20 cellular contexts compared by ENCODE assay signal in genomic region chr10:113049881-113050280, GRCh38.
DNase-seq lines count a peak whose midpoint lies in the region; ATAC-seq and TF ChIP-seq lines count a peak whose summit lies in the region.
"Had no signal": no experiment of that assay in that cellular context is flagged by ENCODE, and none has a peak within 500 bp of the region (broad histone marks: within the 10 kb centered on the region; RNA-seq: fewer than 3 reads in every experiment).

No MANE protein-coding gene starts in this region.

- no peaks in the 10 kb centered on the region for H3K27me3 Mint-ChIP-seq in WTC11 (ENCODE audit: low read depth)
- H3K27me3 Mint-ChIP-seq in stimulated activated naive CD8-positive, alpha-beta T cell treated with anti-CD3 and anti-CD28 coated beads, Interleukin-15, amount 100 ng/mL, for 72 hours: peaks cover 32% of the 10 kb centered on the region

- peaks cover 2% of the 10 kb centered on the region; the same call in 1 of the 2 replicates for H3K36me3 Mint-ChIP-seq in WTC11
- H3K36me3 Mint-ChIP-seq: natural killer cell had no signal

- H3K27ac Mint-ChIP-seq in WTC11: peak overlapping the region; percentile 89
- H3K27ac Mint-ChIP-seq in stimulated activated naive CD8-positive, alpha-beta T cell treated with anti-CD3 and anti-CD28 coated beads, Interleukin-15, amount 100 ng/mL, for 72 hours: no peak overlapping the region
- H3K27ac Mint-ChIP-seq: activated CD8-positive, alpha-beta T cell treated with anti-CD3 and anti-CD28 coated beads for 36 hours; activated naive CD8-positive, alpha-beta T cell treated with anti-CD3 and anti-CD28 coated beads, Interleukin-2, amount 50 U/mL, for 24 hours; natural killer cell had no signal

- no peak overlapping the region for H2BK120ac ChIP-seq in mesendoderm (ENCODE audit: low read depth, low read length)

- H4K5ac ChIP-seq in mesendoderm (ENCODE audit: low read length): no peak overlapping the region

- no peaks in the 10 kb centered on the region for H3K27me3 ChIP-seq in Loucy (ENCODE audit: insufficient read depth, low read length, poor library complexity, severe bottlenecking)
- H3K27me3 ChIP-seq in mesendoderm (ENCODE audit: insufficient read depth, low read length, poor library complexity): no peaks in the 10 kb centered on the region
- no peaks in the 10 kb centered on the region for H3K27me3 ChIP-seq in Karpas-422 (ENCODE audit: low read length)
- H3K27me3 ChIP-seq: colonic mucosa had no signal

- H3K27ac ChIP-seq in mesendoderm (ENCODE audit: low read depth, low read length) (no peak overlapping the region), Karpas-422 (ENCODE audit: low read length) (no peak overlapping the region)
- H3K27ac ChIP-seq: colonic mucosa had no signal

- H3K36me3 ChIP-seq in Loucy (ENCODE audit: insufficient read depth, low read length) (no peaks in the 10 kb centered on the region), mesendoderm (ENCODE audit: control insufficient read depth, insufficient read depth, low read length) (no peaks in the 10 kb centered on the region), Karpas-422 (ENCODE audit: insufficient read depth, low read length) (no peaks in the 10 kb centered on the region)
- H3K36me3 ChIP-seq: colonic mucosa had no signal

- H3K4me1 ChIP-seq in Loucy (ENCODE audit: insufficient read depth, low read length, poor library complexity, severe bottlenecking): peaks cover 26% of the 10 kb centered on the region
- H3K4me1 ChIP-seq in mesendoderm (ENCODE audit: control insufficient read depth, low read depth, low read length): peaks cover 21% of the 10 kb centered on the region
- no peaks in the 10 kb centered on the region for H3K4me1 ChIP-seq in Karpas-422 (ENCODE audit: low read length)
- H3K4me1 ChIP-seq: colonic mucosa had no signal

- no peak overlapping the region for H2AFZ ChIP-seq in Loucy (ENCODE audit: low read length)
- no peak overlapping the region for H2AFZ ChIP-seq in Karpas-422 (ENCODE audit: low read length)

- H3K79me2 ChIP-seq in Loucy (ENCODE audit: insufficient read depth, low read length) (no peaks in the 10 kb centered on the region), mesendoderm (ENCODE audit: control insufficient read depth, insufficient read depth, low read length) (peaks cover 16% of the 10 kb centered on the region), Karpas-422 (ENCODE audit: low read length) (no peaks in the 10 kb centered on the region)

- peaks cover 93% of the 10 kb centered on the region for H3K4me1 Mint-ChIP-seq in WTC11
- H3K4me1 Mint-ChIP-seq in stimulated activated naive CD8-positive, alpha-beta T cell treated with anti-CD3 and anti-CD28 coated beads, Interleukin-15, amount 100 ng/mL, for 72 hours: peaks cover 25% of the 10 kb centered on the region

- no peak overlapping the region for H3K9ac ChIP-seq in Loucy (ENCODE audit: low read depth, low read length, poor library complexity, severe bottlenecking)
- H3K9ac ChIP-seq in mesendoderm (ENCODE audit: low read length): no peak overlapping the region
- no peak overlapping the region for H3K9ac ChIP-seq in Karpas-422 (ENCODE audit: low read length)

- H4K20me1 ChIP-seq in Loucy (ENCODE audit: insufficient read depth, low read length, poor library complexity, severe bottlenecking): no peaks in the 10 kb centered on the region
- no peaks in the 10 kb centered on the region for H4K20me1 ChIP-seq in Karpas-422 (ENCODE audit: insufficient read depth, low read depth, low read length)

- ATAC-seq in WTC11: no peak
- ATAC-seq in GM19452 (IDR thresholded peaks at IDR 0.05; ENCODE audit: unreplicated experiment): no peak
- no peak for ATAC-seq in stimulated activated naive CD8-positive, alpha-beta T cell treated with anti-CD3 and anti-CD28 coated beads, Interleukin-15, amount 100 ng/mL, for 72 hours
- ATAC-seq: activated CD8-positive, alpha-beta T cell treated with anti-CD3 and anti-CD28 coated beads for 36 hours; activated naive CD8-positive, alpha-beta T cell treated with anti-CD3 and anti-CD28 coated beads, Interleukin-2, amount 50 U/mL, for 24 hours; natural killer cell had no signal

- DNase-seq in WTC11 (ENCODE audit: low spot score) (no peak), mesendoderm (no peak), Karpas-422 (no peak)
- DNase-seq in activated CD4-positive, CD25-positive, alpha-beta regulatory T cell (lab: John Stamatoyannopoulos, UW): no peak
- no peak for DNase-seq in stimulated activated naive CD8-positive, alpha-beta T cell treated with anti-CD3 and anti-CD28 coated beads, Interleukin-15, amount 100 ng/mL, for 72 hours
- DNase-seq: activated CD8-positive, alpha-beta T cell treated with anti-CD3 and anti-CD28 coated beads for 36 hours; activated effector memory CD4-positive, alpha-beta T cell treated with anti-CD3 and anti-CD28 coated beads, Interleukin-2, amount 50 U/mL, for 16 hours; activated naive CD8-positive, alpha-beta T cell treated with anti-CD3 and anti-CD28 coated beads, Interleukin-2, amount 50 U/mL, for 24 hours; activated T-cell treated with anti-CD3 and anti-CD28 coated beads for 4 hours; AML-193; colonic mucosa; natural killer cell; NCI-H1417; NCI-H526 treated with DMSO at 0.1 percent for 48 hours; OCI-M1; posterior cingulate gyrus; Right ventricle myocardium superior; SW 1271 had no signal

- H2BK5ac ChIP-seq in mesendoderm (ENCODE audit: low read length): no peak overlapping the region

- peak overlapping the region; percentile 77 for H2AK5ac ChIP-seq in mesendoderm (ENCODE audit: low read length)

- WGBS in mesendoderm (ENCODE audit: extremely low coverage, insufficient coverage, low lambda C conversion rate): no CpG with 5 or more reads among the region's 5 CpGs

- H3K9me3 ChIP-seq in Loucy (ENCODE audit: insufficient read depth, low read depth, low read length) (no peaks in the 10 kb centered on the region), Karpas-422 (ENCODE audit: low read length) (no peaks in the 10 kb centered on the region)
- H3K9me3 ChIP-seq: colonic mucosa had no signal

- CTCF ChIA-PET in WTC11 (lab: Charles Lee): no interaction called here

- peaks cover 21% of the 10 kb centered on the region for H3K79me1 ChIP-seq in mesendoderm (ENCODE audit: low read length)

- H3K18ac ChIP-seq in mesendoderm (ENCODE audit: low read length): no peak overlapping the region

- no peak overlapping the region for H3K56ac ChIP-seq in mesendoderm (ENCODE audit: low read length)

- no peak overlapping the region for H4K8ac ChIP-seq in mesendoderm (ENCODE audit: low read depth, low read length)

- no peak overlapping the region for H2BK15ac ChIP-seq in mesendoderm (replicated peaks; ENCODE audit: low read depth)

- H3K4me3 ChIP-seq in Loucy (ENCODE audit: low read length, poor library complexity, severe bottlenecking) (no peak overlapping the region), mesendoderm (ENCODE audit: low read length) (no peak overlapping the region), Karpas-422 (ENCODE audit: low read length) (no peak overlapping the region)
- H3K4me3 ChIP-seq: colonic mucosa had no signal

- TF ChIP-seq CTCF in Loucy (conservative IDR thresholded peaks at IDR 0.05; ENCODE audit: low read length) (no peak), WTC11 (IDR thresholded peaks at IDR 0.05) (no peak)

- no peaks in the 10 kb centered on the region for H3K9me2 ChIP-seq in Loucy (replicated peaks; ENCODE audit: low read depth, low read length)
- no peaks in the 10 kb centered on the region for H3K9me2 ChIP-seq in Karpas-422 (replicated peaks; ENCODE audit: insufficient read depth, low read length)

- no peak overlapping the region for H3K23ac ChIP-seq in mesendoderm (ENCODE audit: low read length)

- no peaks in the 10 kb centered on the region for H3F3A ChIP-seq in Loucy (ENCODE audit: low read depth)

- H3K4me2 ChIP-seq in Loucy (ENCODE audit: low read depth, low read length, poor library complexity, severe bottlenecking) (peak overlapping the region; percentile 70), mesendoderm (ENCODE audit: low read length) (no peak overlapping the region), Karpas-422 (ENCODE audit: low read depth, low read length, poor library complexity, severe bottlenecking) (no peak overlapping the region)

- no peak overlapping the region for H3K4me3 Mint-ChIP-seq in WTC11
- no peak overlapping the region for H3K4me3 Mint-ChIP-seq in stimulated activated naive CD8-positive, alpha-beta T cell treated with anti-CD3 and anti-CD28 coated beads, Interleukin-15, amount 100 ng/mL, for 72 hours
- H3K4me3 Mint-ChIP-seq: activated CD8-positive, alpha-beta T cell treated with anti-CD3 and anti-CD28 coated beads for 36 hours; activated naive CD8-positive, alpha-beta T cell treated with anti-CD3 and anti-CD28 coated beads, Interleukin-2, amount 50 U/mL, for 24 hours; natural killer cell had no signal

- H3K4ac ChIP-seq in mesendoderm (ENCODE audit: low read depth, low read length): no peak overlapping the region

- POLR2A ChIA-PET in WTC11 (lab: Charles Lee): no interaction called here

- no peaks in the 10 kb centered on the region for H3K9me3 Mint-ChIP-seq in WTC11
- H3K9me3 Mint-ChIP-seq in stimulated activated naive CD8-positive, alpha-beta T cell treated with anti-CD3 and anti-CD28 coated beads, Interleukin-15, amount 100 ng/mL, for 72 hours: no peaks in the 10 kb centered on the region
- H3K9me3 Mint-ChIP-seq: activated CD8-positive, alpha-beta T cell treated with anti-CD3 and anti-CD28 coated beads for 36 hours; activated naive CD8-positive, alpha-beta T cell treated with anti-CD3 and anti-CD28 coated beads, Interleukin-2, amount 50 U/mL, for 24 hours; natural killer cell had no signal

TF ChIP-seq in WTC11, 78 proteins besides CTCF, POLR2A, EP300 and RAD21 (continues in another document):
- TF ChIP-seq E2F1 (CRISPR knock-in tag; IDR thresholded peaks at IDR 0.05) (no peak), KAT7 (CRISPR knock-in tag; IDR thresholded peaks at IDR 0.05; ENCODE audit: borderline replicate concordance) (no peak), SOX15 (CRISPR knock-in tag; IDR thresholded peaks at IDR 0.05) (no peak), CDX4 (CRISPR knock-in tag; IDR thresholded peaks at IDR 0.05; ENCODE audit: borderline replicate concordance) (no peak), GTF2I (CRISPR knock-in tag; conservative IDR thresholded peaks at IDR 0.05) (no peak)
